Comparison of ENCODE assay signal across 8 cellular contexts in the genomic region with DNA sequence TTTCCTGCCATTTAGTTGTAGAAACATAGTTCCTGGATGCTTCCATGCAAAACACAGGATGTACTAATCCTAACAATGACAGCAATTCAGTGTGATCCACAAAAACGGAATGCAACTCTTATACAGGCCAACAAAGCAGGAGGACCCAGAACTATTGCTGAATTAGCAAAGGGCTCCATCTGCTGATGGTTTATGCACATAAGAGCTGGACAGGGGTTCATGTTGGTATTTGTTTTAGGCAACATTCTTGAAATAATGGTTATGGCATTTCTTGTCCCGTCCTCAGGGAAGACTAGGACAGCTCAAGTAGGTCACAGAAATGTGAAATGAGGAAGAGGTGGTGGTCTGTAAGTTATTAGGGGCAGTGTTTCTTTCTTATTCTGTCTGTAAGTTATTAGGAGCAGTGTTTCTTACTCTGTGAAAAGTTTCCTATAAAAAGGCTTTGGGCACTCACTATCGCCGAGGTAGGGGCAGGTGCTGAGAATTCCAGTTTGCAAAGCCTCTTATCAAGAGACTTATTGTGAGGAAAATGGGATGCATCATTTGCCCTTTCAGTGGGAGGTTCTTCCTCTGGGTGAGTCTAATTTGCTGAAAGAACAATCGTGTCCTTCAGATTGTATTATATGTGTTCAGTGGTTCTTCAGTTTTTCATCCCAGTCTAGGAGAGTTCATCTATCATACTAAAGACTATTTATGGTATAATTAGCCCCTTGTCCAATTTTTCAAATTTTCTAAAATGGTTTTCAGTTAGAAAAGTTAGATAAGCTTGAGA.
A peak's percentile ranks its signal among the peaks of the same experiment; 100 is the strongest.
DNase-seq lines count a peak whose midpoint lies in the region; ATAC-seq and TF ChIP-seq lines count a peak whose summit lies in the region.

No MANE protein-coding gene starts in this region.

- no peak overlapping the region for H3K27ac Mint-ChIP-seq in CD8-positive, alpha-beta T cell
- no peak overlapping the region for H3K27ac Mint-ChIP-seq in chondrocyte (ENCODE audit: unreplicated experiment)

- no peaks in the 10 kb centered on the region for H3K36me3 ChIP-seq in CD8-positive, alpha-beta T cell (ENCODE audit: insufficient read depth, low read length)
- no peaks in the 10 kb centered on the region for H3K36me3 ChIP-seq in NT2/D1 (ENCODE audit: insufficient read depth, insufficient read length, low read length)
- no peaks in the 10 kb centered on the region for H3K36me3 ChIP-seq in uterus

- H3K36me3 Mint-ChIP-seq in CD8-positive, alpha-beta T cell = no peaks in the 10 kb centered on the region
- H3K36me3 Mint-ChIP-seq in chondrocyte (ENCODE audit: low read depth) = no peaks in the 10 kb centered on the region

- peaks cover 7% of the 10 kb centered on the region for H3K4me1 Mint-ChIP-seq in CD8-positive, alpha-beta T cell (ENCODE audit: low read depth)
- peaks cover 7% of the 10 kb centered on the region for H3K4me1 Mint-ChIP-seq in chondrocyte (ENCODE audit: low read depth)

- peaks cover 31% of the 10 kb centered on the region for H3K27me3 Mint-ChIP-seq in CD8-positive, alpha-beta T cell (ENCODE audit: low read depth)
- peaks cover 26% of the 10 kb centered on the region for H3K27me3 Mint-ChIP-seq in chondrocyte (ENCODE audit: low read depth)

- H3K27ac ChIP-seq in CD8-positive, alpha-beta T cell (ENCODE audit: low read depth, low read length) = no peak overlapping the region
- H3K27ac ChIP-seq in uterus = no peak overlapping the region

- POLR2A ChIA-PET in CD8-positive, alpha-beta T cell (lab: Charles Lee) = no interaction called here

- H3K4me3 Mint-ChIP-seq in CD8-positive, alpha-beta T cell = peak overlapping the region; percentile 50
- H3K4me3 Mint-ChIP-seq in chondrocyte (ENCODE audit: unreplicated experiment) = peak overlapping the region; percentile 49

- no peak for TF ChIP-seq CTCF in CD8-positive, alpha-beta T cell (IDR thresholded peaks at IDR 0.05)
- TF ChIP-seq CTCF in chondrocyte (IDR thresholded peaks at IDR 0.05) (peak; percentile 78), uterus (IDR thresholded peaks at IDR 0.05) (peak in 1 of 4 experiments; percentile 9)

- CTCF ChIA-PET in CD8-positive, alpha-beta T cell (lab: Charles Lee) = interaction anchor here (0.6 to 1.3 kb wide), 5 partner anchors 45 to 355 kb away, joined by 3 to 5 read pairs (median 3); no protein-coding TSS in a partner anchor

- TF ChIP-seq POLR2A in uterus (IDR thresholded peaks at IDR 0.05) = no peak

- no peaks in the 10 kb centered on the region for H3K9me3 ChIP-seq in CD8-positive, alpha-beta T cell (ENCODE audit: low read length)
- H3K9me3 ChIP-seq in NT2/D1 (ENCODE audit: insufficient read depth, low read length) (no peaks in the 10 kb centered on the region), uterus (no peaks in the 10 kb centered on the region)

- intact Hi-C loops in CD8-positive, alpha-beta T cell (cut with DNase I, micrococcal nuclease) = loop anchor here (5.0 to 10.0 kb wide), 3 partner anchors 236 to 488 kb away; no protein-coding TSS in a partner anchor
- intact Hi-C loops in uterus (cut with DNase I; ENCODE audit: low total_unique reads) = no loop called here

- H3K4me3 ChIP-seq in CD8-positive, alpha-beta T cell (ENCODE audit: low read depth, low read length) = no peak overlapping the region
- H3K4me3 ChIP-seq in NT2/D1 (ENCODE audit: insufficient read length, low read depth) (peak overlapping the region; percentile 24), uterus (no peak overlapping the region)

- H3K27me3 ChIP-seq in CD8-positive, alpha-beta T cell (ENCODE audit: insufficient read depth, low read length) = peaks cover 4% of the 10 kb centered on the region
- no peaks in the 10 kb centered on the region for H3K27me3 ChIP-seq in NT2/D1 (ENCODE audit: insufficient read depth, insufficient read length)
- no peaks in the 10 kb centered on the region for H3K27me3 ChIP-seq in uterus

- H3K9ac ChIP-seq in NT2/D1 (ENCODE audit: insufficient read length, low read depth) = no peak overlapping the region

- no peaks in the 10 kb centered on the region for H3K4me1 ChIP-seq in CD8-positive, alpha-beta T cell (ENCODE audit: insufficient read depth, low read length)
- H3K4me1 ChIP-seq in NT2/D1 (ENCODE audit: insufficient read depth, insufficient read length) = no peaks in the 10 kb centered on the region
- no peaks in the 10 kb centered on the region for H3K4me1 ChIP-seq in uterus

- H3K9me3 Mint-ChIP-seq in CD8-positive, alpha-beta T cell = no peaks in the 10 kb centered on the region
- no peaks in the 10 kb centered on the region for H3K9me3 Mint-ChIP-seq in chondrocyte (ENCODE audit: low read depth)

- DNase-seq in CD8-positive, alpha-beta T cell = no peak
- DNase-seq in HT1080 (ENCODE audit: low read depth) = peak; percentile 58
- DNase-seq in NT2/D1 (ENCODE audit: low read depth, low spot score) = no peak
- DNase-seq in chondrocyte (ENCODE audit: low spot score) = no peak
- peak; percentile 52 to 74 for DNase-seq in lung microvascular endothelial cell (ENCODE audit: low read depth in 2 of 2)
- no peak for DNase-seq in uterus

- ATAC-seq in CD8-positive, alpha-beta T cell = peak; percentile 34
- ATAC-seq in GM18520 (IDR thresholded peaks at IDR 0.05; ENCODE audit: unreplicated experiment) = peak; percentile 88
- no peak for ATAC-seq in HG02870 (IDR thresholded peaks at IDR 0.05; ENCODE audit: unreplicated experiment)

Comparison
In these comparisons a context has a peak if more than half of its experiments do, and no peak if none do; other contexts are left out.
1. DNase-seq: peak in HT1080 (single experiment) and lung microvascular endothelial cell (2 of 2); none in CD8-positive, alpha-beta T cell (0 of 7), NT2/D1 (single experiment), chondrocyte (single experiment) and uterus (0 of 2).